In the genomic region with DNA sequence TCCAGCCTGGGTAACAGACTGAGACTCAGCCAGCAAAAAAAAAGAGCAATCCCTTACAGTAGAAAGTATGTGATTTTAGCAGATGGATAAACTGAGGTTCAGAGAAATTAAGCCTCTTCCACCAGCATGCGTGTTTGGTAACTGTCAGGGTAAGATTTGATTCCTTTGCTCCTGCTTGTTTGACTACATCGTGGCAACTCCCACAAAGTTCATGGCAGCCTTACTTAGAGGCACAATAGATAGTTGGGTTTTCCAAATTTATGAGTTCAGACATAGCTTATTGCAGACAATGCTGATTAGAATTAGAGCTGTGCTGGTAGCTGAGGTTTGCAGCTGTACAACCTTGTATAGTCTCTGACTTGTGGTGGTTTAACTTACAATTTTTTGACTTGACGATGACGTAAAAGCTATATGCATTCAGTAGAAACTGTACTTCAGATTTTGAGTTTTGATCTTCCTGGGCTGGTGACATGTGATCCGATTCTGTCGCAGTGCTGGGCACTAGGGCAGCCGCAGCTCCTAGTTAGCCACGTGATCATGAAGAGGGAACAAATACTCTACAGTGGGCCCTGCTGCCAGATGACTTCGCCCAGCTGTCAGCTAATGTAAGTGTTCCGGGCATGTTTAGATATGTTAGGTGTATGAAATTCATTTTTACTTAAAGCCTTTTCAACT, we compare ENCODE assay signal across 8 cellular contexts.
DNase-seq lines count a peak whose midpoint lies in the region; ATAC-seq and TF ChIP-seq lines count a peak whose summit lies in the region.

No MANE protein-coding gene starts in this region.

- CTCF ChIA-PET in naive thymus-derived CD4-positive, alpha-beta T cell (lab: Charles Lee), result interaction anchor here (0.8 to 1.6 kb wide), 3 partner anchors 24 to 60 kb away, joined by 3 to 5 read pairs (median 3); no protein-coding TSS in a partner anchor

- no peak for TF ChIP-seq POLR2A in uterus (IDR thresholded peaks at IDR 0.05)

- H3K4me3 ChIP-seq in naive thymus-derived CD4-positive, alpha-beta T cell (ENCODE audit: low read length), result no peak overlapping the region
- no peak overlapping the region for H3K4me3 ChIP-seq in uterus

- H3K4me3 Mint-ChIP-seq in activated naive CD4-positive, alpha-beta T cell treated with anti-CD3 and anti-CD28 coated beads, Interleukin-2, amount 50 U/mL, for 24 hours, result peak overlapping the region; percentile 86
- H3K4me3 Mint-ChIP-seq in naive thymus-derived CD4-positive, alpha-beta T cell, result peak overlapping the region; percentile 78 to 94 (median 86)
- no peak overlapping the region for H3K4me3 Mint-ChIP-seq in CD14-positive monocyte

- peaks cover 29 to 88% of the 10 kb centered on the region in 2 donors for H3K4me1 ChIP-seq in naive thymus-derived CD4-positive, alpha-beta T cell (ENCODE audit: control insufficient read depth in 2 of 2, insufficient read depth in 2 of 2, low read length in 2 of 2)
- H3K4me1 ChIP-seq in uterus, result peaks cover 17 to 21% of the 10 kb centered on the region in 2 donors

- H3K27me3 Mint-ChIP-seq in activated naive CD4-positive, alpha-beta T cell treated with anti-CD3 and anti-CD28 coated beads, Interleukin-2, amount 50 U/mL, for 24 hours, result no peaks in the 10 kb centered on the region
- peaks cover 0 to 21% (median 0%) of the 10 kb centered on the region in 5 donors for H3K27me3 Mint-ChIP-seq in naive thymus-derived CD4-positive, alpha-beta T cell
- H3K27me3 Mint-ChIP-seq in CD14-positive monocyte (ENCODE audit: low read depth in 3 of 3), result peaks cover 0 to 4% (median 0%) of the 10 kb centered on the region in 3 donors

- no peak for DNase-seq in activated naive CD4-positive, alpha-beta T cell (lab: John Stamatoyannopoulos, UW)
- DNase-seq in caudate nucleus (lab: John Stamatoyannopoulos, UW), result peak in 42 of 61 donors; percentile 6 to 67 (median 36)
- peak in 4 of 9 donors; percentile 19 to 47 (median 34) for DNase-seq in naive thymus-derived CD4-positive, alpha-beta T cell
- DNase-seq in uterus, result no peak
- no peak for DNase-seq in CD14-positive monocyte (ENCODE audit: low spot score)

- ATAC-seq in naive thymus-derived CD4-positive, alpha-beta T cell, result no peak
- ATAC-seq in GM21717 (IDR thresholded peaks at IDR 0.05; ENCODE audit: unreplicated experiment), result no peak
- ATAC-seq in HG03095 (IDR thresholded peaks at IDR 0.05; ENCODE audit: unreplicated experiment), result no peak

- H3K27me3 ChIP-seq in naive thymus-derived CD4-positive, alpha-beta T cell (ENCODE audit: control insufficient read depth in 2 of 2, insufficient read depth in 2 of 2, low read length in 2 of 2), result no peaks in the 10 kb centered on the region
- no peaks in the 10 kb centered on the region for H3K27me3 ChIP-seq in uterus

- TF ChIP-seq CTCF in uterus (IDR thresholded peaks at IDR 0.05), result no peak
- TF ChIP-seq CTCF in CD14-positive monocyte (IDR thresholded peaks at IDR 0.05), result no peak

- H3K27ac ChIP-seq in caudate nucleus (ENCODE audit: low read depth, low read length), result peak overlapping the region; percentile 76
- H3K27ac ChIP-seq in naive thymus-derived CD4-positive, alpha-beta T cell (ENCODE audit: low read depth, low read length), result peak overlapping the region; percentile 59
- peak overlapping the region; percentile 67 for H3K27ac ChIP-seq in uterus

- no peaks in the 10 kb centered on the region for H3K36me3 ChIP-seq in naive thymus-derived CD4-positive, alpha-beta T cell (ENCODE audit: control insufficient read depth in 2 of 3, insufficient read depth in 3 of 3, low read length in 3 of 3)
- H3K36me3 ChIP-seq in uterus, result no peaks in the 10 kb centered on the region

- H3K9me3 ChIP-seq in naive thymus-derived CD4-positive, alpha-beta T cell (ENCODE audit: control insufficient read depth in 2 of 3, low read length in 3 of 3), result no peaks in the 10 kb centered on the region
- H3K9me3 ChIP-seq in uterus, result no peaks in the 10 kb centered on the region

- peaks cover 94% of the 10 kb centered on the region for H3K4me1 Mint-ChIP-seq in activated naive CD4-positive, alpha-beta T cell treated with anti-CD3 and anti-CD28 coated beads, Interleukin-2, amount 50 U/mL, for 24 hours
- peaks cover 52 to 98% (median 91%) of the 10 kb centered on the region in 7 donors for H3K4me1 Mint-ChIP-seq in naive thymus-derived CD4-positive, alpha-beta T cell
- peaks cover 11% of the 10 kb centered on the region for H3K4me1 Mint-ChIP-seq in CD14-positive monocyte

- H3K27ac Mint-ChIP-seq in activated naive CD4-positive, alpha-beta T cell treated with anti-CD3 and anti-CD28 coated beads, Interleukin-2, amount 50 U/mL, for 24 hours, result peak overlapping the region; percentile 99
- peak overlapping the region; percentile 76 to 98 (median 94) for H3K27ac Mint-ChIP-seq in naive thymus-derived CD4-positive, alpha-beta T cell
- H3K27ac Mint-ChIP-seq in CD14-positive monocyte, result peak overlapping the region in 1 of 7 donors; percentile 15

- no peaks in the 10 kb centered on the region for H3K9me3 Mint-ChIP-seq in activated naive CD4-positive, alpha-beta T cell treated with anti-CD3 and anti-CD28 coated beads, Interleukin-2, amount 50 U/mL, for 24 hours
- H3K9me3 Mint-ChIP-seq in naive thymus-derived CD4-positive, alpha-beta T cell, result no peaks in the 10 kb centered on the region
- H3K9me3 Mint-ChIP-seq in CD14-positive monocyte, result no peaks in the 10 kb centered on the region

- intact Hi-C loops in naive thymus-derived CD4-positive, alpha-beta T cell (cut with micrococcal nuclease), result no loop called here
- intact Hi-C loops in uterus (cut with DNase I; ENCODE audit: low total_unique reads), result no loop called here
- intact Hi-C loops in CD14-positive monocyte (cut with micrococcal nuclease), result no loop called here

- H3K36me3 Mint-ChIP-seq in activated naive CD4-positive, alpha-beta T cell treated with anti-CD3 and anti-CD28 coated beads, Interleukin-2, amount 50 U/mL, for 24 hours, result peaks cover 11% of the 10 kb centered on the region
- peaks cover 3 to 60% (median 10%) of the 10 kb centered on the region in 5 donors for H3K36me3 Mint-ChIP-seq in naive thymus-derived CD4-positive, alpha-beta T cell
- peaks cover 43 to 47% of the 10 kb centered on the region in 2 donors for H3K36me3 Mint-ChIP-seq in CD14-positive monocyte

- POLR2A ChIA-PET in naive thymus-derived CD4-positive, alpha-beta T cell (lab: Charles Lee), result interaction anchor here (0.9 to 14.5 kb wide), 7 partner anchors 9 to 154 kb away, joined by 4 to 212 read pairs (median 9); no protein-coding TSS in a partner anchor

Comparison
In these comparisons a context has a peak if more than half of its experiments do, and no peak if none do; other contexts are left out.
1. H3K4me3 Mint-ChIP-seq: peak in activated naive CD4-positive, alpha-beta T cell treated with anti-CD3 and anti-CD28 coated beads, Interleukin-2, amount 50 U/mL, for 24 hours (single experiment) and naive thymus-derived CD4-positive, alpha-beta T cell (10 of 10); none in CD14-positive monocyte (0 of 2).
2. DNase-seq: peak in caudate nucleus (42 of 61); none in activated naive CD4-positive, alpha-beta T cell (0 of 4), uterus (0 of 2) and CD14-positive monocyte (single experiment).
3. Peak in every context shown above with its lines, with median percentiles within 50 percentile points of each other: H3K27ac ChIP-seq.